In genomic region chr3:46878796-46879436, GRCh38 we compare ENCODE assay signal across 13 cellular contexts. TPM values are rescaled to one million over a fixed set of nuclear protein-coding genes. Genes with fewer than 3 reads are reported as not detected.
DNase-seq lines count a peak whose midpoint lies in the region; ATAC-seq and TF ChIP-seq lines count a peak whose summit lies in the region.
"Had no signal": no experiment of that assay in that cellular context is flagged by ENCODE, and none has a peak within 500 bp of the region (broad histone marks: within the 10 kb centered on the region; RNA-seq: fewer than 3 reads in every experiment).

No MANE protein-coding gene starts in this region.

- BruUV-seq in Caco-2 (replicated peaks; lab: Mats Ljungman, UMichigan), result TSS peak; percentile 63

- DNase-seq in Caco-2 (peak; percentile 86 to 95), HAP-1 (ENCODE audit: low spot score in 2 of 2) (peak; percentile 40 to 80), WTC11 (ENCODE audit: low spot score) (no peak), anterior cingulate cortex (lab: John Stamatoyannopoulos, UW) (no peak)
- DNase-seq in activated naive CD8-positive, alpha-beta T cell treated with anti-CD3 and anti-CD28 coated beads, Interleukin-2, amount 50 U/mL, for 24 hours, result no peak
- DNase-seq in activated naive CD4-positive, alpha-beta T cell treated with anti-CD3 and anti-CD28 coated beads for 36 hours, result no peak
- DNase-seq: left cardiac atrium, NCI-H2171 treated with DMSO at 0.1 percent for 48 hours had no signal

- no peak overlapping the region for H3K4me3 ChIP-seq in Caco-2 (ENCODE audit: low read depth, low read length)
- H3K4me3 ChIP-seq in HAP-1, result no peak overlapping the region
- no peak overlapping the region for H3K4me3 ChIP-seq in mesodermal cell (ENCODE audit: extremely low read depth, insufficient read depth, low read length, poor library complexity, severe bottlenecking)
- H3K4me3 ChIP-seq: ascending aorta had no signal

- H3K36me3 Mint-ChIP-seq in Caco-2 (ENCODE audit: insufficient read depth, unreplicated experiment) (peaks cover 4% of the 10 kb centered on the region), WTC11 (no peaks in the 10 kb centered on the region)
- no peaks in the 10 kb centered on the region for H3K36me3 Mint-ChIP-seq in activated naive CD8-positive, alpha-beta T cell treated with anti-CD3 and anti-CD28 coated beads, Interleukin-2, amount 50 U/mL, for 24 hours (ENCODE audit: low read depth)
- H3K36me3 Mint-ChIP-seq in activated naive CD4-positive, alpha-beta T cell treated with anti-CD3 and anti-CD28 coated beads for 36 hours (ENCODE audit: low read depth), result no peaks in the 10 kb centered on the region
- H3K36me3 Mint-ChIP-seq: IgD-negative memory B cell had no signal

- 83% methylated on average over 1 of the region's 2 CpGs; no CpG with 5 or more reads in 1 of the 2 experiments for WGBS in mesodermal cell (ENCODE audit: insufficient coverage in 2 of 2), 2 experiments

- CTCF ChIA-PET in Caco-2 (lab: Charles Lee), result no interaction called here
- CTCF ChIA-PET in WTC11 (lab: Charles Lee), result interaction anchor here (1.3 to 1.7 kb wide), 2 partner anchors 9 to 16 kb away, joined by 4 to 6 read pairs; no protein-coding TSS in a partner anchor
- CTCF ChIA-PET in activated naive CD4-positive, alpha-beta T cell treated with anti-CD3 and anti-CD28 coated beads for 36 hours (lab: Charles Lee), result interaction anchor here (1.7 kb wide), 1 partner anchor 16 kb away, joined by 4 read pairs; no protein-coding TSS in a partner anchor

- H3K27me3 Mint-ChIP-seq in Caco-2 (ENCODE audit: insufficient read depth, unreplicated experiment) (peaks cover 5% of the 10 kb centered on the region), WTC11 (ENCODE audit: low read depth) (peaks cover 78% of the 10 kb centered on the region)
- peaks cover 27% of the 10 kb centered on the region for H3K27me3 Mint-ChIP-seq in activated naive CD8-positive, alpha-beta T cell treated with anti-CD3 and anti-CD28 coated beads, Interleukin-2, amount 50 U/mL, for 24 hours
- H3K27me3 Mint-ChIP-seq in activated naive CD4-positive, alpha-beta T cell treated with anti-CD3 and anti-CD28 coated beads for 36 hours (ENCODE audit: low read depth), result peaks cover 28% of the 10 kb centered on the region

- H3K9me3 Mint-ChIP-seq in Caco-2 (ENCODE audit: unreplicated experiment) (no peaks in the 10 kb centered on the region), WTC11 (no peaks in the 10 kb centered on the region)
- no peaks in the 10 kb centered on the region for H3K9me3 Mint-ChIP-seq in activated naive CD8-positive, alpha-beta T cell treated with anti-CD3 and anti-CD28 coated beads, Interleukin-2, amount 50 U/mL, for 24 hours
- no peaks in the 10 kb centered on the region for H3K9me3 Mint-ChIP-seq in activated naive CD4-positive, alpha-beta T cell treated with anti-CD3 and anti-CD28 coated beads for 36 hours
- H3K9me3 Mint-ChIP-seq: IgD-negative memory B cell had no signal

- H3K4me1 ChIP-seq in Caco-2 (peaks cover 56% of the 10 kb centered on the region), HAP-1 (peaks cover 14% of the 10 kb centered on the region), mesodermal cell (ENCODE audit: control insufficient read depth, insufficient read depth, low read length, poor library complexity, severe bottlenecking) (peaks cover 44% of the 10 kb centered on the region)

- H3K4me1 Mint-ChIP-seq in Caco-2 (ENCODE audit: low read depth, unreplicated experiment), result peaks cover 10% of the 10 kb centered on the region
- peaks cover 11% of the 10 kb centered on the region for H3K4me1 Mint-ChIP-seq in WTC11
- peaks cover 12% of the 10 kb centered on the region for H3K4me1 Mint-ChIP-seq in activated naive CD8-positive, alpha-beta T cell treated with anti-CD3 and anti-CD28 coated beads, Interleukin-2, amount 50 U/mL, for 24 hours
- peaks cover 3% of the 10 kb centered on the region for H3K4me1 Mint-ChIP-seq in activated naive CD4-positive, alpha-beta T cell treated with anti-CD3 and anti-CD28 coated beads for 36 hours (ENCODE audit: low read depth)

- no peaks in the 10 kb centered on the region for H3K27me3 ChIP-seq in Caco-2 (replicated peaks; ENCODE audit: control insufficient read depth, insufficient read depth, low read length)
- no peaks in the 10 kb centered on the region for H3K27me3 ChIP-seq in HAP-1 (ENCODE audit: low read depth)
- H3K27me3 ChIP-seq: ascending aorta had no signal

- ATAC-seq in WTC11 (peak; percentile 8), GM19397 (IDR thresholded peaks at IDR 0.05; ENCODE audit: unreplicated experiment) (no peak)
- no peak for ATAC-seq in activated naive CD8-positive, alpha-beta T cell treated with anti-CD3 and anti-CD28 coated beads, Interleukin-2, amount 50 U/mL, for 24 hours
- ATAC-seq: left cardiac atrium had no signal

- in situ Hi-C loops in HAP-1 (cut with MboI; ENCODE audit: low sequenced_read_pairs), result no loop called here

- H3K9me3 ChIP-seq in Caco-2 (no peaks in the 10 kb centered on the region), HAP-1 (no peaks in the 10 kb centered on the region), mesodermal cell (ENCODE audit: control insufficient read depth, low read length) (no peaks in the 10 kb centered on the region)
- H3K9me3 ChIP-seq: ascending aorta had no signal

- POLR2A ChIA-PET in Caco-2 (lab: Charles Lee) (interaction anchor here (0.7 kb wide), 1 partner anchor 1190 kb away, joined by 5 read pairs; the partner anchor contains the start of gene SACM1L), WTC11 (lab: Charles Lee) (no interaction called here)

- H3K27ac Mint-ChIP-seq in Caco-2 (ENCODE audit: unreplicated experiment) (peak overlapping the region; percentile 60), WTC11 (no peak overlapping the region)
- H3K27ac Mint-ChIP-seq in activated naive CD8-positive, alpha-beta T cell treated with anti-CD3 and anti-CD28 coated beads, Interleukin-2, amount 50 U/mL, for 24 hours, result no peak overlapping the region
- no peak overlapping the region for H3K27ac Mint-ChIP-seq in activated naive CD4-positive, alpha-beta T cell treated with anti-CD3 and anti-CD28 coated beads for 36 hours
- H3K27ac Mint-ChIP-seq: CD14-positive monocyte had no signal

- H3K4me3 Mint-ChIP-seq in Caco-2 (ENCODE audit: unreplicated experiment) (no peak overlapping the region), WTC11 (no peak overlapping the region)
- no peak overlapping the region for H3K4me3 Mint-ChIP-seq in activated naive CD8-positive, alpha-beta T cell treated with anti-CD3 and anti-CD28 coated beads, Interleukin-2, amount 50 U/mL, for 24 hours
- no peak overlapping the region for H3K4me3 Mint-ChIP-seq in activated naive CD4-positive, alpha-beta T cell treated with anti-CD3 and anti-CD28 coated beads for 36 hours

- TF ChIP-seq CTCF in Caco-2 (IDR thresholded peaks at IDR 0.05; ENCODE audit: insufficient read depth in 1 of 2, low read depth in 1 of 2, low read length in 1 of 2, severe bottlenecking in 1 of 2, unreplicated experiment in 1 of 2), result no peak
- no peak for TF ChIP-seq CTCF in WTC11 (IDR thresholded peaks at IDR 0.05)

- H3K27ac ChIP-seq in mesodermal cell (ENCODE audit: low read depth, low read length, severe bottlenecking), result peak overlapping the region; percentile 81

- intact Hi-C loops in Caco-2 (cut with micrococcal nuclease; ENCODE audit: unreplicated experiment), result loop anchor here (2.0 kb wide), 2 partner anchors 14 kb away; no protein-coding TSS in a partner anchor
- intact Hi-C loops in activated naive CD4-positive, alpha-beta T cell treated with anti-CD3 and anti-CD28 coated beads for 36 hours (cut with micrococcal nuclease), result no loop called here

- H3K36me3 ChIP-seq in Caco-2 (ENCODE audit: control insufficient read depth, insufficient read depth, low read length), result no peaks in the 10 kb centered on the region
- no peaks in the 10 kb centered on the region for H3K36me3 ChIP-seq in HAP-1 (replicated peaks)
- H3K36me3 ChIP-seq in mesodermal cell (ENCODE audit: control insufficient read depth, insufficient read depth, low read length), result no peaks in the 10 kb centered on the region
- H3K36me3 ChIP-seq: ascending aorta had no signal

TF ChIP-seq in WTC11, 78 proteins besides CTCF, POLR2A, EP300 and RAD21 (continues in another document):
- no peak for TF ChIP-seq AFF4 (CRISPR knock-in tag; IDR thresholded peaks at IDR 0.05; ENCODE audit: borderline replicate concordance)

RNA-seq across cellular contexts. Expression of gene PTH1R, which starts 1.4 kb away (rescaled TPM):
- total RNA-seq in Caco-2 (2022) (5.1 and 6.8 TPM in 2 replicates), WTC11 (2021) (4.0 to 12.0 TPM (median 5.6 TPM) in 3 replicates)
- polyA plus RNA-seq in mesodermal cell (2013, experiment 1 of 2), result 35.5 TPM
- 25.6 TPM for polyA plus RNA-seq in mesodermal cell (2013, experiment 2 of 2)
- not detected for total RNA-seq in activated naive CD4-positive, alpha-beta T cell treated with anti-CD3 and anti-CD28 coated beads for 36 hours
- polyA plus RNA-seq: CD14-positive monocyte, IgD-negative memory B cell had no signal

RNA-seq across cellular contexts. Expression of gene MYL3, which starts 15.7 kb away (rescaled TPM):
- total RNA-seq in Caco-2 (2022), result 13.0 and 13.8 TPM in 2 replicates
- total RNA-seq in WTC11 (2021), result 0.31 TPM in 1 of 3 replicates, not detected in the others
- 4.7 TPM for polyA plus RNA-seq in mesodermal cell (2013, experiment 1 of 2)
- polyA plus RNA-seq in mesodermal cell (2013, experiment 2 of 2), result 4.4 TPM
- not detected for total RNA-seq in activated naive CD4-positive, alpha-beta T cell treated with anti-CD3 and anti-CD28 coated beads for 36 hours
- polyA plus RNA-seq: CD14-positive monocyte, IgD-negative memory B cell had no signal

Comparison
In these comparisons a context has a peak if more than half of its experiments do, and no peak if none do; other contexts are left out.
1. DNase-seq: peak in Caco-2 (2 of 2) and HAP-1 (2 of 2); none in WTC11 (single experiment), activated naive CD8-positive, alpha-beta T cell treated with anti-CD3 and anti-CD28 coated beads, Interleukin-2, amount 50 U/mL, for 24 hours (single experiment), activated naive CD4-positive, alpha-beta T cell treated with anti-CD3 and anti-CD28 coated beads for 36 hours (single experiment) and anterior cingulate cortex (0 of 58).
2. RNA of gene MYL3, which starts 15.7 kb away (total RNA-seq): 13.0 to 13.8 TPM in Caco-2; 0.31 TPM in WTC11 and not detected in activated naive CD4-positive, alpha-beta T cell treated with anti-CD3 and anti-CD28 coated beads for 36 hours; every median in the first group is over 10 times any median in the second.